Comparison of ENCODE assay signal across 26 cellular contexts in genomic region chr16:83348991-83349390, GRCh38.
"Had no signal": no experiment of that assay in that cellular context is flagged by ENCODE, and none has a peak within 500 bp of the region (broad histone marks: within the 10 kb centered on the region; RNA-seq: fewer than 3 reads in every experiment).

No MANE protein-coding gene starts in this region.

- H3K9me3 Mint-ChIP-seq: activated CD4-positive, alpha-beta memory T cell treated with anti-CD3 and anti-CD28 coated beads, Interleukin-2, amount 10 ng/mL, durations not matched to agents 7 days and 5 days; activated naive CD4-positive, alpha-beta T cell treated with anti-CD3 and anti-CD28 coated beads for 36 hours; activated T-helper 17 cell treated with anti-CD3 and anti-CD28 coated beads, Interleukin-2, amount 50 U/mL, for 72 hours had no signal

- DNase-seq: activated CD4-positive, alpha-beta memory T cell treated with anti-CD3 and anti-CD28 coated beads, Interleukin-2, amount 10 ng/mL, durations not matched to agents 7 days and 5 days; activated CD4-positive, alpha-beta T cell treated with anti-CD3 and anti-CD28 coated beads for 36 hours; activated CD4-positive, alpha-beta T cell treated with anti-CD3 and anti-CD28 coated beads, Interleukin-2, amount 50 U/mL, for 1 hour; activated gamma-delta T cell; activated naive CD4-positive, alpha-beta T cell treated with anti-CD3 and anti-CD28 coated beads for 36 hours; activated T-cell treated with anti-CD3 and anti-CD28 coated beads for 4 hours; activated T-cell treated with anti-CD3 and anti-CD28 coated beads, Interleukin-2, amount 50 U/mL, for 48 hours; amygdala; cerebellar nuclear complex; KG1; NCI-H1092; NCI-H1417; NCI-H1694; NCI-H2029; NCI-H2107; NCI-H2171 treated with DMSO at 0.1 percent for 48 hours; NCI-H226; NCI-H526 treated with DMSO at 0.1 percent for 48 hours; NCI-H82; RPMI8226; T-helper 17 cell; T-helper 9 cell; WERI-Rb-1 had no signal

- H3K4me1 Mint-ChIP-seq: activated CD4-positive, alpha-beta memory T cell treated with anti-CD3 and anti-CD28 coated beads, Interleukin-2, amount 10 ng/mL, durations not matched to agents 7 days and 5 days; activated CD4-positive, alpha-beta T cell treated with anti-CD3 and anti-CD28 coated beads for 36 hours; activated T-helper 17 cell treated with anti-CD3 and anti-CD28 coated beads, Interleukin-2, amount 50 U/mL, for 72 hours; T-helper 17 cell had no signal

- H3K4me3 Mint-ChIP-seq: activated CD4-positive, alpha-beta memory T cell treated with anti-CD3 and anti-CD28 coated beads, Interleukin-2, amount 10 ng/mL, durations not matched to agents 7 days and 5 days; activated CD4-positive, alpha-beta T cell treated with anti-CD3 and anti-CD28 coated beads for 36 hours; activated naive CD4-positive, alpha-beta T cell treated with anti-CD3 and anti-CD28 coated beads for 36 hours; activated naive CD8-positive, alpha-beta T cell; activated T-helper 17 cell treated with anti-CD3 and anti-CD28 coated beads, Interleukin-2, amount 50 U/mL, for 72 hours had no signal

- ATAC-seq: activated CD4-positive, alpha-beta T cell treated with anti-CD3 and anti-CD28 coated beads for 36 hours; activated T-helper 17 cell treated with anti-CD3 and anti-CD28 coated beads, Interleukin-2, amount 50 U/mL, for 72 hours; Right ventricle myocardium inferior; T-helper 17 cell had no signal

- H3K27ac Mint-ChIP-seq: activated CD4-positive, alpha-beta memory T cell treated with anti-CD3 and anti-CD28 coated beads, Interleukin-2, amount 10 ng/mL, durations not matched to agents 7 days and 5 days; activated CD4-positive, alpha-beta T cell treated with anti-CD3 and anti-CD28 coated beads for 36 hours; activated naive CD4-positive, alpha-beta T cell treated with anti-CD3 and anti-CD28 coated beads for 36 hours; activated naive CD8-positive, alpha-beta T cell; activated T-helper 17 cell treated with anti-CD3 and anti-CD28 coated beads, Interleukin-2, amount 50 U/mL, for 72 hours; T-helper 17 cell had no signal

- H3K27me3 Mint-ChIP-seq: activated CD4-positive, alpha-beta memory T cell treated with anti-CD3 and anti-CD28 coated beads, Interleukin-2, amount 10 ng/mL, durations not matched to agents 7 days and 5 days; activated CD4-positive, alpha-beta T cell treated with anti-CD3 and anti-CD28 coated beads for 36 hours had no signal

- H3K36me3 ChIP-seq: WERI-Rb-1 had no signal

- H3K27ac ChIP-seq: WERI-Rb-1 had no signal

- H3K36me3 Mint-ChIP-seq: activated naive CD8-positive, alpha-beta T cell had no signal
